ENCODE assay signal across 9 cellular contexts in the genomic region with DNA sequence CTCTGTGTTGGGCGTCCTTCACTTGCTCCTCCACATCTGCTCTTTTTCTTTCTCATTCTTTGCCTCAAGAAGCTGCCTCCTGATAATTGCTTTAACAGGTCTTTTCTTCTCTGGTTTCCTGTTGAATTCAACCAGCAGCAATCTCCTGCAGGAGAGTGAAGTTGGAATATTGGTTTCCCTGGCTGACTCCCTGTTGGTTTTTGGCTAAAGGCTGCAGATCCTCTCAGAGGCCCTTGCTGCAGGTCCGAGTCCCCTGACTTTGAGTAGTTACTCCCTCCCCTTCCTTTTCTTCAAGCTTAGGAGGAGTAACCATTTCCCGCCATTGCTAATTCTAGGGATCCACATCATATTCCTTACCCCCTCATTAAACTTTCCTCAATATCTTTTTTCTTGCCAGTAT. TPM values are rescaled to one million over a fixed set of nuclear protein-coding genes. Genes with fewer than 3 reads are reported as not detected.
"Had no signal": no experiment of that assay in that cellular context is flagged by ENCODE, and none has a peak within 500 bp of the region (broad histone marks: within the 10 kb centered on the region; RNA-seq: fewer than 3 reads in every experiment).

No MANE protein-coding gene starts in this region.

- H3K27me3 ChIP-seq: brain microvascular endothelial cell, pancreas, tibial artery, vagina had no signal

- ATAC-seq: activated CD4-positive, CD25-positive, alpha-beta regulatory T cell treated with anti-CD3 and anti-CD28 coated beads, Interleukin-2, amount 50 U/mL, for 24 hours; activated T-cell treated with anti-CD3 and anti-CD28 coated beads, Interleukin-2, amount 50 U/mL, for 4 hours; pancreas had no signal

- H3K27ac ChIP-seq: brain microvascular endothelial cell, pancreas, tibial artery, vagina had no signal

- H3K4me1 ChIP-seq: pancreas, vagina had no signal

- H3K4me3 ChIP-seq: pancreas, tibial artery, vagina had no signal

- H3K9me3 ChIP-seq: pancreas, tibial artery, vagina had no signal

- H3K36me3 ChIP-seq: brain microvascular endothelial cell, pancreas, tibial artery, vagina had no signal

- DNase-seq: activated CD4-positive, alpha-beta T cell treated with anti-CD3 and anti-CD28 coated beads, Interleukin-2, amount 50 U/mL, for 48 hours; activated gamma-delta T cell treated with Interleukin-2 at 50 U/mL for 16 hours; activated naive CD8-positive, alpha-beta T cell treated with anti-CD3 and anti-CD28 coated beads for 36 hours; activated T-cell treated with anti-CD3 and anti-CD28 coated beads, Interleukin-2, amount 50 U/mL, for 4 hours; brain microvascular endothelial cell; pancreas; tibial artery had no signal

RNA-seq across cellular contexts. Expression of a gene that starts 4.2 kb away (rescaled TPM):
- total RNA-seq: activated naive CD8-positive, alpha-beta T cell treated with anti-CD3 and anti-CD28 coated beads for 36 hours had no signal
